In genomic region chrX:133403984-133404383, GRCh38 we compare ENCODE assay signal across 17 cellular contexts.
"Had no signal": no experiment of that assay in that cellular context is flagged by ENCODE, and none has a peak within 500 bp of the region (broad histone marks: within the 10 kb centered on the region; RNA-seq: fewer than 3 reads in every experiment).

No MANE protein-coding gene starts in this region.

- H3K4me1 ChIP-seq: parathyroid adenoma, prostate gland had no signal

- H3K9me3 ChIP-seq: heart left ventricle, prostate gland had no signal

- H3K4me3 ChIP-seq: dorsolateral prefrontal cortex, heart left ventricle, prostate gland, skin epidermis had no signal

- DNase-seq: cortex of kidney; dorsolateral prefrontal cortex; effector CD8-positive, alpha-beta T cell; heart left ventricle; hypothalamus; mammary epithelial cell; naive thymus-derived CD4-positive, alpha-beta T cell; nephron progenitor cell; stimulated activated CD4-positive, alpha-beta T cell treated with anti-CD3 and anti-CD28 coated beads, Interleukin-2, amount 100 ng/mL, for 24 hours; stimulated activated CD4-positive, alpha-beta T cell treated with anti-CD3 and anti-CD28 coated beads, Interleukin-4, amount 100 ng/mL, for 4 hours; stimulated activated naive CD4-positive, alpha-beta T cell treated with Interleukin-2 at 50 U/mL for 16 hours had no signal

- H3K79me2 ChIP-seq: parathyroid adenoma had no signal

- H2AFZ ChIP-seq: parathyroid adenoma had no signal

- H3K36me3 ChIP-seq: heart left ventricle, prostate gland had no signal

- ATAC-seq: esophagus mucosa; heart left ventricle; left lobe of liver; naive thymus-derived CD4-positive, alpha-beta T cell; sciatic nerve had no signal

- H3K27ac ChIP-seq: dorsolateral prefrontal cortex, heart left ventricle, parathyroid adenoma, prostate gland, skin epidermis had no signal

- H3K9ac ChIP-seq: parathyroid adenoma had no signal
